In the genomic region with DNA sequence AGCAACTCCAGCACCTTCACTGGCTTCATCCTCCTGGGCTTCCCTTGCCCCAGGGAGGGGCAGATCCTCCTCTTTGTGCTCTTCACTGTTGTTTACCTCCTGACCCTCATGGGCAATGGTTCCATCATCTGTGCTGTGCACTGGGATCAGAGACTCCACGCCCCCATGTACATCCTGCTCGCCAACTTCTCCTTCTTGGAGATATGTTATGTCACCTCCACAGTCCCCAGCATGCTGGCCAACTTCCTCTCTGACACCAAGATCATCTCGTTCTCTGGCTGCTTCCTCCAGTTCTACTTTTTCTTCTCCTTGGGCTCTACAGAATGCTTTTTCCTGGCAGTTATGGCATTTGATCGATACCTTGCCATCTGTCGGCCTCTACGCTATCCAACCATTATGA, we compare ENCODE assay signal across 24 cellular contexts. TPM values are rescaled to one million over a fixed set of nuclear protein-coding genes. Genes with fewer than 3 reads are reported as not detected.
DNase-seq lines count a peak whose midpoint lies in the region; ATAC-seq and TF ChIP-seq lines count a peak whose summit lies in the region.
"Had no signal": no experiment of that assay in that cellular context is flagged by ENCODE, and none has a peak within 500 bp of the region (broad histone marks: within the 10 kb centered on the region; RNA-seq: fewer than 3 reads in every experiment).

No MANE protein-coding gene starts in this region.

- DNase-seq in CMK (ENCODE audit: low read depth) (peak; percentile 29), MV-4-11 (lab: John Stamatoyannopoulos, UW) (peak; percentile 71), OCI-M1 (lab: John Stamatoyannopoulos, UW) (peak; percentile 51), globus pallidus (ENCODE audit: low spot score) (peak; percentile 24), esophagus squamous epithelium (lab: John Stamatoyannopoulos, UW) (no peak)
- DNase-seq: DMS79; H7; HFFc6; NCI-H1092; NCI-H1436 treated with DMSO at 0.1 percent for 48 hours; NCI-H345; NCI-H524; NCI-H774; NK-92 treated with Interleukin-12 subunit alpha and Interleukin-12 subunit beta, amount 100 ng/mL, for 24 hours; PC-9; RPMI8226; SW 1271; T-helper 17 cell had no signal

- no peak overlapping the region for H3K27ac ChIP-seq in esophagus squamous epithelium
- H3K27ac ChIP-seq: KMS-11, PC-9, SJSA1 had no signal

- H3K4me3 ChIP-seq in esophagus squamous epithelium, result no peak overlapping the region
- H3K4me3 ChIP-seq: PC-9, SJSA1 had no signal

- H3K36me3 ChIP-seq in esophagus squamous epithelium, result no peaks in the 10 kb centered on the region
- H3K36me3 ChIP-seq: SJSA1 had no signal

- no peaks in the 10 kb centered on the region for H3K4me1 ChIP-seq in esophagus squamous epithelium
- H3K4me1 ChIP-seq: SJSA1 had no signal

- no peaks in the 10 kb centered on the region for H3K27me3 ChIP-seq in esophagus squamous epithelium
- H3K27me3 ChIP-seq: SJSA1 had no signal

- no peak for TF ChIP-seq POLR2A in esophagus squamous epithelium (IDR thresholded peaks at IDR 0.05)

- no peak for TF ChIP-seq CTCF in esophagus squamous epithelium (IDR thresholded peaks at IDR 0.05)

- no peaks in the 10 kb centered on the region for H3K9me3 ChIP-seq in esophagus squamous epithelium
- H3K9me3 ChIP-seq: SJSA1 had no signal

- WGBS in esophagus squamous epithelium, 2 donors, result 80 to 82% methylated on average over 5 of the region's 6 CpGs

- intact Hi-C loops in esophagus squamous epithelium (cut with DNase I), result no loop called here

- ATAC-seq in HG03342 (IDR thresholded peaks at IDR 0.05; ENCODE audit: unreplicated experiment) (no peak), GM21619 (IDR thresholded peaks at IDR 0.05; ENCODE audit: unreplicated experiment) (no peak), GM21390 (IDR thresholded peaks at IDR 0.05; ENCODE audit: unreplicated experiment) (no peak)
- ATAC-seq: T-helper 17 cell had no signal

RNA-seq across cellular contexts. Expression of a gene that starts 6.8 kb away (rescaled TPM):
- not detected for total RNA-seq in esophagus squamous epithelium
- total RNA-seq: B cell, H7, HFFc6, PC-9, SJSA1, T-helper 17 cell had no signal

RNA-seq across cellular contexts. Expression of a gene that starts 26.1 kb away (rescaled TPM):
- not detected for total RNA-seq in esophagus squamous epithelium
- total RNA-seq: B cell, H7, HFFc6, PC-9, SJSA1, T-helper 17 cell had no signal

RNA-seq across cellular contexts. Expression of a gene that starts 31.3 kb away (rescaled TPM):
- not detected for total RNA-seq in esophagus squamous epithelium
- total RNA-seq: B cell, H7, HFFc6, PC-9, SJSA1, T-helper 17 cell had no signal

RNA-seq across cellular contexts. Expression of a gene that starts 41.6 kb away (rescaled TPM):
- not detected for total RNA-seq in esophagus squamous epithelium
- total RNA-seq: B cell, H7, HFFc6, PC-9, SJSA1, T-helper 17 cell had no signal

RNA-seq across cellular contexts. Expression of a gene that starts 58.8 kb away (rescaled TPM):
- not detected for total RNA-seq in esophagus squamous epithelium
- total RNA-seq: B cell, H7, HFFc6, PC-9, SJSA1, T-helper 17 cell had no signal
